8 cellular contexts compared by ENCODE assay signal in genomic region chr5:59007460-59008063, GRCh38.
A peak's percentile ranks its signal among the peaks of the same experiment; 100 is the strongest.
DNase-seq lines count a peak whose midpoint lies in the region; ATAC-seq and TF ChIP-seq lines count a peak whose summit lies in the region.

No MANE protein-coding gene starts in this region.

- no peak overlapping the region for H3K27ac Mint-ChIP-seq in stimulated activated memory B cell treated with anti-CD40 and anti-IgM and Interleukin-4, amounts not matched to agents 10 μg/mL and 1 μg/mL and 100 μg/mL, for 72 hours

- H3K4me1 ChIP-seq in BE2C: peaks cover 13% of the 10 kb centered on the region

- no peak for DNase-seq in BE2C
- DNase-seq in HS-5 (ENCODE audit: low read depth): peak; percentile 3
- DNase-seq in WERI-Rb-1: no peak
- peak; percentile 52 for DNase-seq in kidney tubule cell (ENCODE audit: low spot score)

- H3K36me3 ChIP-seq in BE2C (peaks cover 2% of the 10 kb centered on the region), WERI-Rb-1 (no peaks in the 10 kb centered on the region)

- TF ChIP-seq CTCF in BE2C (IDR thresholded peaks at IDR 0.05; ENCODE audit: low read depth, low read length) (peak; percentile 40; the same call in 1 of the 2 replicates), WERI-Rb-1 (IDR thresholded peaks at IDR 0.05; ENCODE audit: low read depth, low read length) (0 out of 2 replicates have a peak, but pooled peaks have one; percentile 2)

- H3K9me3 Mint-ChIP-seq in stimulated activated memory B cell treated with anti-CD40 and anti-IgM and Interleukin-4, amounts not matched to agents 10 μg/mL and 1 μg/mL and 100 μg/mL, for 72 hours: peaks cover 2% of the 10 kb centered on the region

- no peaks in the 10 kb centered on the region for H3K4me1 Mint-ChIP-seq in stimulated activated memory B cell treated with anti-CD40 and anti-IgM and Interleukin-4, amounts not matched to agents 10 μg/mL and 1 μg/mL and 100 μg/mL, for 72 hours

- H3K27me3 ChIP-seq in BE2C: no peaks in the 10 kb centered on the region
- no peaks in the 10 kb centered on the region for H3K27me3 ChIP-seq in WERI-Rb-1 (ENCODE audit: insufficient read depth, low read depth, severe bottlenecking)

- H3K9me3 ChIP-seq in BE2C: no peaks in the 10 kb centered on the region
- H3K9me3 ChIP-seq in WERI-Rb-1 (ENCODE audit: severe bottlenecking): no peaks in the 10 kb centered on the region

- ATAC-seq in GM21723 (IDR thresholded peaks at IDR 0.05; ENCODE audit: unreplicated experiment): no peak
- ATAC-seq in stimulated activated memory B cell treated with anti-CD40 and anti-IgM and Interleukin-4, amounts not matched to agents 10 μg/mL and 1 μg/mL and 100 μg/mL, for 72 hours: no peak
- ATAC-seq in HG02981 (IDR thresholded peaks at IDR 0.05; ENCODE audit: unreplicated experiment): no peak
- no peak for ATAC-seq in HG03196 (IDR thresholded peaks at IDR 0.05; ENCODE audit: unreplicated experiment)

- H3K4me3 ChIP-seq in BE2C (ENCODE audit: low read depth, low read length) (no peak overlapping the region), WERI-Rb-1 (ENCODE audit: low read depth, low read length) (no peak overlapping the region)

- no peaks in the 10 kb centered on the region for H3K27me3 Mint-ChIP-seq in stimulated activated memory B cell treated with anti-CD40 and anti-IgM and Interleukin-4, amounts not matched to agents 10 μg/mL and 1 μg/mL and 100 μg/mL, for 72 hours

- H3K4me3 Mint-ChIP-seq in stimulated activated memory B cell treated with anti-CD40 and anti-IgM and Interleukin-4, amounts not matched to agents 10 μg/mL and 1 μg/mL and 100 μg/mL, for 72 hours: no peak overlapping the region

- no peak overlapping the region for H3K27ac ChIP-seq in WERI-Rb-1

- peaks cover 12% of the 10 kb centered on the region for H3K36me3 Mint-ChIP-seq in stimulated activated memory B cell treated with anti-CD40 and anti-IgM and Interleukin-4, amounts not matched to agents 10 μg/mL and 1 μg/mL and 100 μg/mL, for 72 hours

Comparison
In these comparisons a context has a peak if more than half of its experiments do, and no peak if none do; other contexts are left out.
1. DNase-seq: peak in HS-5 (single experiment) and kidney tubule cell (single experiment); none in BE2C (single experiment) and WERI-Rb-1 (single experiment).